Comparison of ENCODE assay signal across 26 cellular contexts in the genomic region with DNA sequence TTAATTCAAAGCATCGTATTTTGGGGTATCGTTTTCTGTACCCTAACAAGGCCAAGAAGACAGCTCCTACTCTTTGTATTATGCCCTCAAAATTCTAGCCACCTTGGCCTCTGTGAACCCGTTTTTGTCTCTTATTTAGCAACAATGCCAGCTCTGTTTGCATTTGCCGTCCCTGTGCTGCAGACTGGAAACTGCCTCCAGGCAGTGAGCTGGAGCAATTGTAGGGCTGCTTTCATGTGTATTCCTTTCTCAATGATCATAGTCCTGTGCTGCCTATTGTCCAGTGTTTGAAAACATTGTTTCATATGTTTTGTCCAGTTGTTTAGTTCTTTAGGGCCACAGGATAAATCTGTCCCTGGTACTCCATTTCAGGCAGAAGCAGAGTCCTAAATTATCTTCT. TPM values are rescaled to one million over a fixed set of nuclear protein-coding genes. Genes with fewer than 3 reads are reported as not detected.
"Had no signal": no experiment of that assay in that cellular context is flagged by ENCODE, and none has a peak within 500 bp of the region (broad histone marks: within the 10 kb centered on the region; RNA-seq: fewer than 3 reads in every experiment).

No MANE protein-coding gene starts in this region.

- H3K4me1 ChIP-seq: esophagus muscularis mucosa, foreskin keratinocyte, left lung, lower lobe of right lung, psoas muscle, suprapubic skin, transverse colon had no signal

- H3K27me3 Mint-ChIP-seq: activated B cell treated with CpG ODN at 0.5 μM for 24 hours; activated CD8-positive, alpha-beta T cell treated with anti-CD3 and anti-CD28 coated beads for 36 hours; activated T-helper 17 cell treated with anti-CD3 and anti-CD28 coated beads, Interleukin-2, amount 50 U/mL, for 72 hours; natural killer cell treated with Interleukin-12 subunit alpha and Interleukin-12 subunit beta and Interleukin-15 and Interleukin-18, amount 100 ng/mL, for 72 hours; stimulated activated naive B cell treated with anti-CD40 and anti-IgM and Interleukin-4, amounts not matched to agents 10 μg/mL and 1 μg/mL and 100 μg/mL, for 72 hours had no signal

- H3K9me3 ChIP-seq: esophagus muscularis mucosa, left lung, lower lobe of right lung, neutrophil, ovary, psoas muscle, suprapubic skin, transverse colon had no signal

- H3K9me3 Mint-ChIP-seq: activated B cell treated with CpG ODN at 0.5 μM for 24 hours; activated T-cell treated with anti-CD3 and anti-CD28 coated beads, Interleukin-2, amount 50 U/mL, for 4 hours; activated T-helper 17 cell treated with anti-CD3 and anti-CD28 coated beads, Interleukin-2, amount 50 U/mL, for 72 hours; natural killer cell treated with Interleukin-12 subunit alpha and Interleukin-12 subunit beta and Interleukin-15 and Interleukin-18, amount 100 ng/mL, for 72 hours; stimulated activated naive B cell treated with anti-CD40 and anti-IgM and Interleukin-4, amounts not matched to agents 10 μg/mL and 1 μg/mL and 100 μg/mL, for 72 hours had no signal

- H3K36me3 ChIP-seq: ovary had no signal

- ATAC-seq: activated CD8-positive, alpha-beta T cell treated with anti-CD3 and anti-CD28 coated beads for 36 hours; activated T-cell treated with anti-CD3 and anti-CD28 coated beads, Interleukin-2, amount 50 U/mL, for 4 hours; activated T-helper 17 cell treated with anti-CD3 and anti-CD28 coated beads, Interleukin-2, amount 50 U/mL, for 72 hours; foreskin keratinocyte; left lung; lower lobe of right lung; mucosa of descending colon; natural killer cell treated with Interleukin-12 subunit alpha and Interleukin-12 subunit beta and Interleukin-15 and Interleukin-18, amount 100 ng/mL, for 72 hours; psoas muscle; stimulated activated naive B cell treated with anti-CD40 and anti-IgM and Interleukin-4, amounts not matched to agents 10 μg/mL and 1 μg/mL and 100 μg/mL, for 72 hours had no signal

- H3K4me3 ChIP-seq: esophagus muscularis mucosa, left lung, lower lobe of right lung, mucosa of descending colon, ovary, psoas muscle, smooth muscle cell, suprapubic skin, transverse colon had no signal

- DNase-seq: activated B cell treated with CpG ODN at 0.5 μM for 24 hours; activated CD4-positive, alpha-beta T cell treated with anti-CD3 and anti-CD28 coated beads, Interleukin-2, amount 50 U/mL, for 1 hour; activated CD8-positive, alpha-beta T cell treated with anti-CD3 and anti-CD28 coated beads for 36 hours; activated gamma-delta T cell treated with Interleukin-2 at 50 U/mL for 16 hours; activated naive CD4-positive, alpha-beta T cell treated with anti-CD3 and anti-CD28 coated beads, Interleukin-2, amount 50 U/mL, for 16 hours; activated T-cell treated with anti-CD3 and anti-CD28 coated beads, Interleukin-2, amount 50 U/mL, for 4 hours; amniotic stem cell; brain microvascular endothelial cell; cortex of kidney; foreskin keratinocyte; left lung; lower lobe of right lung; mesenchymal stem cell; mucosa of descending colon; ovary; psoas muscle; stimulated activated CD4-positive, alpha-beta T cell treated with anti-CD3 and anti-CD28 coated beads, Interleukin-1b, Interleukin-23, amount 100 ng/mL, for 48 hours; stimulated activated naive B cell treated with anti-CD40 and anti-IgM and Interleukin-4, amounts not matched to agents 10 μg/mL and 1 μg/mL and 100 μg/mL, for 72 hours; T-helper 2 cell; transverse colon had no signal

- H3K27ac Mint-ChIP-seq: activated B cell treated with CpG ODN at 0.5 μM for 24 hours; activated CD8-positive, alpha-beta T cell treated with anti-CD3 and anti-CD28 coated beads for 36 hours; activated T-helper 17 cell treated with anti-CD3 and anti-CD28 coated beads, Interleukin-2, amount 50 U/mL, for 72 hours; natural killer cell treated with Interleukin-12 subunit alpha and Interleukin-12 subunit beta and Interleukin-15 and Interleukin-18, amount 100 ng/mL, for 72 hours; stimulated activated naive B cell treated with anti-CD40 and anti-IgM and Interleukin-4, amounts not matched to agents 10 μg/mL and 1 μg/mL and 100 μg/mL, for 72 hours had no signal

- H3K27ac ChIP-seq: brain microvascular endothelial cell, esophagus muscularis mucosa, foreskin keratinocyte, left lung, lower lobe of right lung, neutrophil, ovary, psoas muscle, suprapubic skin, transverse colon had no signal

- H3K4me1 Mint-ChIP-seq: stimulated activated naive B cell treated with anti-CD40 and anti-IgM and Interleukin-4, amounts not matched to agents 10 μg/mL and 1 μg/mL and 100 μg/mL, for 72 hours had no signal

- H3K4me2 ChIP-seq: smooth muscle cell had no signal

- H3K4me3 Mint-ChIP-seq: activated B cell treated with CpG ODN at 0.5 μM for 24 hours; activated CD8-positive, alpha-beta T cell treated with anti-CD3 and anti-CD28 coated beads for 36 hours; activated T-cell treated with anti-CD3 and anti-CD28 coated beads, Interleukin-2, amount 50 U/mL, for 4 hours; activated T-helper 17 cell treated with anti-CD3 and anti-CD28 coated beads, Interleukin-2, amount 50 U/mL, for 72 hours; natural killer cell treated with Interleukin-12 subunit alpha and Interleukin-12 subunit beta and Interleukin-15 and Interleukin-18, amount 100 ng/mL, for 72 hours; stimulated activated naive B cell treated with anti-CD40 and anti-IgM and Interleukin-4, amounts not matched to agents 10 μg/mL and 1 μg/mL and 100 μg/mL, for 72 hours had no signal

- H3K27me3 ChIP-seq: brain microvascular endothelial cell, esophagus muscularis mucosa, foreskin keratinocyte, left lung, neutrophil, ovary, suprapubic skin, transverse colon had no signal

RNA-seq across cellular contexts. Expression of a gene that starts 44.8 kb away (rescaled TPM):
- total RNA-seq: activated B cell treated with CpG ODN at 0.5 μM for 24 hours had no signal
